ENCODE assay signal across 7 cellular contexts in genomic region chr3:65481085-65481484, GRCh38.
"Had no signal": no experiment of that assay in that cellular context is flagged by ENCODE, and none has a peak within 500 bp of the region (broad histone marks: within the 10 kb centered on the region; RNA-seq: fewer than 3 reads in every experiment).

No MANE protein-coding gene starts in this region.

- H2AFZ ChIP-seq: GM23248, GM23338 had no signal

- H3K9me3 Mint-ChIP-seq: GM23338, HFFc6 had no signal

- H3K27ac ChIP-seq: GM23248 had no signal

- H3K9ac ChIP-seq: GM23248 had no signal

- H3K4me3 Mint-ChIP-seq: GM23338, HFFc6 had no signal

- H3K27ac Mint-ChIP-seq: GM23338, HFFc6 had no signal

- H3K4me3 ChIP-seq: GM23248, GM23338, HAP-1 had no signal

- H3K9me3 ChIP-seq: HAP-1 had no signal

- H3K4me2 ChIP-seq: GM23338 had no signal

- H3K36me3 ChIP-seq: HAP-1 had no signal

- DNase-seq: GM23248, GOT3, H7, HCEC 1CT, HFFc6 had no signal
